Comparison of ENCODE assay signal across 13 cellular contexts in genomic region chr10:15321431-15322321, GRCh38. TPM values are rescaled to one million over a fixed set of nuclear protein-coding genes. Genes with fewer than 3 reads are reported as not detected.
DNase-seq lines count a peak whose midpoint lies in the region; ATAC-seq and TF ChIP-seq lines count a peak whose summit lies in the region.
"Had no signal": no experiment of that assay in that cellular context is flagged by ENCODE, and none has a peak within 500 bp of the region (broad histone marks: within the 10 kb centered on the region; RNA-seq: fewer than 3 reads in every experiment).

No MANE protein-coding gene starts in this region.

- H3K27ac ChIP-seq in osteoblast (ENCODE audit: low read depth, low read length) (peak overlapping the region; percentile 61), OCI-LY7 (ENCODE audit: low read depth, low read length, poor library complexity, severe bottlenecking) (no peak overlapping the region)

- H3K9ac ChIP-seq in adipocyte (ENCODE audit: low read length), result no peak overlapping the region

- ATAC-seq in GM19023 (IDR thresholded peaks at IDR 0.05; ENCODE audit: unreplicated experiment), result no peak
- ATAC-seq in GM18858 (IDR thresholded peaks at IDR 0.05; ENCODE audit: unreplicated experiment), result no peak
- ATAC-seq: natural killer cell had no signal

- CTCF ChIA-PET in OCI-LY7 (lab: Charles Lee; ENCODE audit: unreplicated experiment), result no interaction called here

- peak; percentile 47 for DNase-seq in GM03348 (ENCODE audit: low spot score)
- DNase-seq in adipocyte (ENCODE audit: low read depth), result peak; percentile 77
- peak; percentile 50 to 72 for DNase-seq in foreskin fibroblast
- no peak for DNase-seq in osteoblast (ENCODE audit: insufficient read length, low spot score, missing footprints)
- no peak for DNase-seq in NCI-H774 (lab: John Stamatoyannopoulos, UW)
- no peak for DNase-seq in OCI-LY7 (ENCODE audit: low spot score)
- DNase-seq: CD4-positive, alpha-beta memory T cell; H7; kidney glomerular epithelial cell; natural killer cell; SHP77 treated with DMSO at 0.1 percent for 48 hours had no signal

- H4K20me1 ChIP-seq in osteoblast (ENCODE audit: insufficient read depth, low read length), result peaks cover 15% of the 10 kb centered on the region
- no peaks in the 10 kb centered on the region for H4K20me1 ChIP-seq in OCI-LY7 (ENCODE audit: insufficient read depth, low read length)

- H3K4me1 ChIP-seq in adipocyte (ENCODE audit: control insufficient read depth, insufficient read depth, low read length), result peaks cover 21% of the 10 kb centered on the region
- peaks cover 33% of the 10 kb centered on the region for H3K4me1 ChIP-seq in osteoblast (ENCODE audit: insufficient read depth, low read length)
- no peaks in the 10 kb centered on the region for H3K4me1 ChIP-seq in OCI-LY7 (ENCODE audit: insufficient read depth, low read length, poor library complexity, severe bottlenecking)

- BruUV-seq in OCI-LY7 (replicated peaks; lab: Mats Ljungman, UMichigan), result no TSS peak

- H2AFZ ChIP-seq in osteoblast (ENCODE audit: low read length) (no peak overlapping the region), OCI-LY7 (ENCODE audit: low read length) (no peak overlapping the region)

- H3K4me3 ChIP-seq in adipocyte (ENCODE audit: low read length) (no peak overlapping the region), foreskin fibroblast (ENCODE audit: low read depth in 1 of 2, low read length in 2 of 2) (no peak overlapping the region), osteoblast (ENCODE audit: insufficient read depth, low read length) (no peak overlapping the region), OCI-LY7 (ENCODE audit: low read depth, low read length, poor library complexity, severe bottlenecking) (no peak overlapping the region)

- intact Hi-C loops in OCI-LY7 (cut with micrococcal nuclease; ENCODE audit: unreplicated experiment), result no loop called here

- H3K27me3 ChIP-seq in adipocyte (replicated peaks; ENCODE audit: control insufficient read depth, insufficient read depth, low read length) (no peaks in the 10 kb centered on the region), osteoblast (ENCODE audit: insufficient read depth, low read length) (no peaks in the 10 kb centered on the region)

- TF ChIP-seq CTCF in foreskin fibroblast (IDR thresholded peaks at IDR 0.05; ENCODE audit: low read depth, low read length), result no peak
- no peak for TF ChIP-seq CTCF in osteoblast (IDR thresholded peaks at IDR 0.05; ENCODE audit: extremely low read depth, low read depth, low read length)
- TF ChIP-seq CTCF in OCI-LY7 (conservative IDR thresholded peaks at IDR 0.05; ENCODE audit: low read length), result no peak

- H3K4me2 ChIP-seq in osteoblast (ENCODE audit: insufficient read depth, low read length), result peak overlapping the region; percentile 65
- H3K4me2 ChIP-seq in OCI-LY7 (ENCODE audit: low read length), result no peak overlapping the region

- POLR2A ChIA-PET in OCI-LY7 (lab: Charles Lee), result no interaction called here

- no peaks in the 10 kb centered on the region for H3K36me3 ChIP-seq in adipocyte (ENCODE audit: control insufficient read depth, insufficient read depth, low read length, severe bottlenecking)
- H3K36me3 ChIP-seq in osteoblast (ENCODE audit: insufficient read depth, low read length), result no peaks in the 10 kb centered on the region
- H3K36me3 ChIP-seq in OCI-LY7 (ENCODE audit: insufficient read depth, low read length), result no peaks in the 10 kb centered on the region

- H3K9me3 ChIP-seq in adipocyte (ENCODE audit: control insufficient read depth, low read length) (no peaks in the 10 kb centered on the region), osteoblast (ENCODE audit: low read depth, low read length) (no peaks in the 10 kb centered on the region), OCI-LY7 (ENCODE audit: low read length) (no peaks in the 10 kb centered on the region)

- no peaks in the 10 kb centered on the region for H3K9me2 ChIP-seq in OCI-LY7 (ENCODE audit: insufficient read depth, low read length)

- peaks cover 52% of the 10 kb centered on the region for H3K79me2 ChIP-seq in osteoblast (ENCODE audit: insufficient read depth, low read length)
- H3K79me2 ChIP-seq in OCI-LY7 (ENCODE audit: insufficient read depth, low read depth, low read length), result no peaks in the 10 kb centered on the region

RNA-seq across cellular contexts. Expression of gene FAM171A1, which starts 49.4 kb away (rescaled TPM):
- 25.0 and 28.9 TPM in 2 replicates for total RNA-seq in osteoblast
- total RNA-seq in OCI-LY7 (2014; rRNA removed; shearing (Covaris generic)), result not detected in 2 replicates
- not detected in 2 replicates for total RNA-seq in OCI-LY7 (2022)

Comparison
In these comparisons a context has a peak if more than half of its experiments do, and no peak if none do; other contexts are left out.
1. DNase-seq: peak in GM03348 (single experiment), adipocyte (single experiment) and foreskin fibroblast (2 of 2); none in osteoblast (single experiment), NCI-H774 (single experiment) and OCI-LY7 (single experiment).
2. RNA of gene FAM171A1, which starts 49.4 kb away (total RNA-seq): 25.0 to 28.9 TPM in osteoblast; not detected in OCI-LY7; every median in the first group is over 10 times any median in the second.